Comparison of ENCODE assay signal across 1 cellular context in genomic region chr2:120552800-120553471, GRCh38.
A peak's percentile ranks its signal among the peaks of the same experiment; 100 is the strongest.
TF ChIP-seq lines count a peak whose summit lies in the region.

No MANE protein-coding gene starts in this region.

TF ChIP-seq in HepG2, 621 proteins besides CTCF, POLR2A, EP300 and RAD21 (continued from another document and continues in another):
- TF ChIP-seq ZBTB42 (CRISPR knock-in tag; IDR thresholded peaks at IDR 0.05), result no peak
- TF ChIP-seq ZBTB10 (CRISPR knock-in tag; IDR thresholded peaks at IDR 0.05; ENCODE audit: borderline replicate concordance), result no peak
- TF ChIP-seq HNF4A (CRISPR knock-in tag; IDR thresholded peaks at IDR 0.05), result peak; percentile 81
- TF ChIP-seq FOSL2 (CRISPR knock-in tag; IDR thresholded peaks at IDR 0.05), result peak; percentile 78
- no peak for TF ChIP-seq ZC3H13 (CRISPR knock-in tag; IDR thresholded peaks at IDR 0.05)
- TF ChIP-seq CEBPB (IDR thresholded peaks at IDR 0.05; ENCODE audit: borderline replicate concordance, low read depth, low read length), result no peak
- TF ChIP-seq GPBP1L1 (CRISPR knock-in tag; IDR thresholded peaks at IDR 0.05), result no peak
- peak; percentile 38 for TF ChIP-seq HNRNPLL (IDR thresholded peaks at IDR 0.05; ENCODE audit: low read depth, low read length, poor library complexity, severe bottlenecking)
- no peak for TF ChIP-seq PRPF4 (IDR thresholded peaks at IDR 0.05; ENCODE audit: low read depth, low read length, poor library complexity, severe bottlenecking)
- no peak for TF ChIP-seq ZNF354B (CRISPR knock-in tag; IDR thresholded peaks at IDR 0.05)
- TF ChIP-seq ATF4 (CRISPR knock-in tag; IDR thresholded peaks at IDR 0.05), result no peak
- no peak for TF ChIP-seq DMTF1 (CRISPR knock-in tag; IDR thresholded peaks at IDR 0.05)
- no peak for TF ChIP-seq ZSCAN12 (CRISPR knock-in tag; IDR thresholded peaks at IDR 0.05)
- TF ChIP-seq ZNF83 (CRISPR knock-in tag; IDR thresholded peaks at IDR 0.05; ENCODE audit: borderline replicate concordance), result no peak
- TF ChIP-seq BCLAF1 (IDR thresholded peaks at IDR 0.05), result no peak
- no peak; the same call in 1 of the 2 replicates for TF ChIP-seq ZSCAN5A (CRISPR knock-in tag; IDR thresholded peaks at IDR 0.05; ENCODE audit: borderline replicate concordance)
- peak; percentile 75; the same call in 1 of the 2 replicates for TF ChIP-seq ZNF331 (CRISPR knock-in tag; IDR thresholded peaks at IDR 0.05)
- no peak for TF ChIP-seq ZNF160 (CRISPR knock-in tag; IDR thresholded peaks at IDR 0.05)
- peak; percentile 91 for TF ChIP-seq PHF21A (CRISPR knock-in tag; IDR thresholded peaks at IDR 0.05)
- TF ChIP-seq ZNF776 (CRISPR knock-in tag; IDR thresholded peaks at IDR 0.05), result no peak
- TF ChIP-seq ZNF263 (CRISPR knock-in tag; IDR thresholded peaks at IDR 0.05), result peak; percentile 86
- no peak for TF ChIP-seq TP53 (CRISPR knock-in tag; conservative IDR thresholded peaks at IDR 0.05)
- TF ChIP-seq AKNA (CRISPR knock-in tag; IDR thresholded peaks at IDR 0.05; ENCODE audit: borderline replicate concordance), result no peak
- TF ChIP-seq CENPT (CRISPR knock-in tag; IDR thresholded peaks at IDR 0.05; ENCODE audit: low read depth), result no peak
- 0 out of 2 replicates have a peak, but pooled peaks have one; percentile 73 for TF ChIP-seq SNAPC2 (CRISPR knock-in tag; IDR thresholded peaks at IDR 0.05)
- no peak for TF ChIP-seq U2AF2 (IDR thresholded peaks at IDR 0.05; ENCODE audit: low read depth, low read length)
- no peak for TF ChIP-seq ZNF503 (CRISPR knock-in tag; IDR thresholded peaks at IDR 0.05)
- TF ChIP-seq ZNF101 (CRISPR knock-in tag; IDR thresholded peaks at IDR 0.05; ENCODE audit: borderline replicate concordance, low read depth), result no peak
- TF ChIP-seq ZNF253 (CRISPR knock-in tag; IDR thresholded peaks at IDR 0.05; ENCODE audit: borderline replicate concordance), result no peak
- TF ChIP-seq PHB2 (IDR thresholded peaks at IDR 0.05; ENCODE audit: partially characterized antibody), result no peak
- peak; percentile 84 for TF ChIP-seq ERF (CRISPR knock-in tag; IDR thresholded peaks at IDR 0.05)
- TF ChIP-seq FOXM1 (CRISPR knock-in tag; IDR thresholded peaks at IDR 0.05), result no peak
- no peak for TF ChIP-seq SNAPC4 (CRISPR knock-in tag; IDR thresholded peaks at IDR 0.05)
- no peak for TF ChIP-seq KLF11 (CRISPR knock-in tag; IDR thresholded peaks at IDR 0.05)
